Comparison of ENCODE assay signal across 23 cellular contexts in genomic region chr2:223852281-223852795, GRCh38.
"Had no signal": no experiment of that assay in that cellular context is flagged by ENCODE, and none has a peak within 500 bp of the region (broad histone marks: within the 10 kb centered on the region; RNA-seq: fewer than 3 reads in every experiment).

No MANE protein-coding gene starts in this region.

- H3K9me3 ChIP-seq: prostate gland, right atrium auricular region, suprapubic skin, transverse colon, vagina had no signal

- H3K36me3 ChIP-seq: prostate gland, right atrium auricular region, vagina had no signal

- ATAC-seq: naive thymus-derived CD8-positive, alpha-beta T cell; sciatic nerve had no signal

- H3K4me3 Mint-ChIP-seq: memory B cell; mesothelial cell of epicardium; naive thymus-derived CD8-positive, alpha-beta T cell; nephron progenitor cell; stimulated activated naive CD8-positive, alpha-beta T cell treated with anti-CD3 and anti-CD28 coated beads, Interleukin-15, amount 100 ng/mL, for 72 hours had no signal

- H3K4me1 ChIP-seq: prostate gland, right atrium auricular region, suprapubic skin, transverse colon, vagina had no signal

- DNase-seq: dorsolateral prefrontal cortex; effector CD4-positive, alpha-beta T cell; naive thymus-derived CD8-positive, alpha-beta T cell; nephron progenitor cell; nucleus accumbens; stimulated activated CD4-positive, alpha-beta T cell treated with anti-CD3 and anti-CD28 coated beads, Interleukin-12 subunit alpha, Interleukin-12 subunit beta, amount 100 ng/mL, for 4 hours; stimulated activated CD4-positive, alpha-beta T cell treated with anti-CD3 and anti-CD28 coated beads, Interleukin-1b, Interleukin-23, amount 100 ng/mL, for 48 hours; stimulated activated CD4-positive, alpha-beta T cell treated with anti-CD3 and anti-CD28 coated beads, Interleukin-4, amount 100 ng/mL, for 1 hour; stimulated activated CD8-positive, alpha-beta memory T cell treated with anti-CD3 and anti-CD28 coated beads, Interleukin-4, amount 100 ng/mL, for 48 hours; stimulated activated naive CD4-positive, alpha-beta T cell; stimulated activated naive CD8-positive, alpha-beta T cell treated with anti-CD3 and anti-CD28 coated beads, Interleukin-15, amount 100 ng/mL, for 72 hours; transverse colon had no signal

- H3K27me3 ChIP-seq: dorsolateral prefrontal cortex, right atrium auricular region, suprapubic skin, transverse colon, vagina had no signal

- FAIRE-seq: colon, frontal cortex had no signal

- H3K4me3 ChIP-seq: dorsolateral prefrontal cortex, lung, prostate gland, right atrium auricular region, smooth muscle cell, suprapubic skin, transverse colon, vagina had no signal

- H3K27ac ChIP-seq: dorsolateral prefrontal cortex, prostate gland, right atrium auricular region, suprapubic skin, transverse colon, vagina had no signal

- H3K27me3 Mint-ChIP-seq: memory B cell; naive thymus-derived CD8-positive, alpha-beta T cell; stimulated activated naive CD8-positive, alpha-beta T cell treated with anti-CD3 and anti-CD28 coated beads, Interleukin-15, amount 100 ng/mL, for 72 hours had no signal

- H3K4me1 Mint-ChIP-seq: nephron progenitor cell had no signal

- H3K27ac Mint-ChIP-seq: memory B cell; mesothelial cell of epicardium; naive thymus-derived CD8-positive, alpha-beta T cell; nephron progenitor cell; stimulated activated naive CD8-positive, alpha-beta T cell treated with anti-CD3 and anti-CD28 coated beads, Interleukin-15, amount 100 ng/mL, for 72 hours had no signal

- H3K4me2 ChIP-seq: smooth muscle cell had no signal
